10 cellular contexts compared by ENCODE assay signal in genomic region chr19:15304140-15304705, GRCh38. TPM values are rescaled to one million over a fixed set of nuclear protein-coding genes. Genes with fewer than 3 reads are reported as not detected.
DNase-seq lines count a peak whose midpoint lies in the region; ATAC-seq lines count a peak whose summit lies in the region.
"Had no signal": no experiment of that assay in that cellular context is flagged by ENCODE, and none has a peak within 500 bp of the region (broad histone marks: within the 10 kb centered on the region; RNA-seq: fewer than 3 reads in every experiment).

No MANE protein-coding gene starts in this region.

- H3K27ac ChIP-seq in right cardiac atrium (ENCODE audit: low read length) = no peak overlapping the region

- peaks cover 63% of the 10 kb centered on the region for H3K4me1 Mint-ChIP-seq in activated CD8-positive, alpha-beta T cell treated with anti-CD3 and anti-CD28 coated beads, Interleukin-2, amount 10 ng/mL, durations not matched to agents 7 days and 5 days (ENCODE audit: low read depth)
- peaks cover 93% of the 10 kb centered on the region for H3K4me1 Mint-ChIP-seq in stimulated activated naive CD8-positive, alpha-beta T cell treated with anti-CD3 and anti-CD28 coated beads, Interleukin-15, amount 100 ng/mL, for 72 hours

- no peak overlapping the region for H3K4me3 ChIP-seq in right cardiac atrium (ENCODE audit: low read length)

- peaks cover 26% of the 10 kb centered on the region for H3K4me1 ChIP-seq in right cardiac atrium (ENCODE audit: control insufficient read depth, insufficient read depth, low read length)

- WGBS in right cardiac atrium = 46% methylated on average over 10 of the region's 10 CpGs

- no peaks in the 10 kb centered on the region for H3K9me3 Mint-ChIP-seq in activated CD8-positive, alpha-beta T cell treated with anti-CD3 and anti-CD28 coated beads, Interleukin-2, amount 10 ng/mL, durations not matched to agents 7 days and 5 days (ENCODE audit: insufficient read depth)
- no peaks in the 10 kb centered on the region for H3K9me3 Mint-ChIP-seq in stimulated activated naive CD8-positive, alpha-beta T cell treated with anti-CD3 and anti-CD28 coated beads, Interleukin-15, amount 100 ng/mL, for 72 hours

- no peaks in the 10 kb centered on the region for H3K27me3 Mint-ChIP-seq in activated CD8-positive, alpha-beta T cell treated with anti-CD3 and anti-CD28 coated beads, Interleukin-2, amount 10 ng/mL, durations not matched to agents 7 days and 5 days (ENCODE audit: low read depth)
- no peaks in the 10 kb centered on the region for H3K27me3 Mint-ChIP-seq in stimulated activated naive CD8-positive, alpha-beta T cell treated with anti-CD3 and anti-CD28 coated beads, Interleukin-15, amount 100 ng/mL, for 72 hours

- POLR2A ChIA-PET in activated CD8-positive, alpha-beta T cell treated with anti-CD3 and anti-CD28 coated beads, Interleukin-2, amount 10 ng/mL, durations not matched to agents 7 days and 5 days (lab: Charles Lee) = interaction anchor here (1.2 kb wide), 1 partner anchor 13 kb away, joined by 4 read pairs; no protein-coding TSS in a partner anchor

- H3K4me3 Mint-ChIP-seq in activated CD8-positive, alpha-beta T cell treated with anti-CD3 and anti-CD28 coated beads, Interleukin-2, amount 10 ng/mL, durations not matched to agents 7 days and 5 days = no peak overlapping the region
- H3K4me3 Mint-ChIP-seq in stimulated activated naive CD8-positive, alpha-beta T cell treated with anti-CD3 and anti-CD28 coated beads, Interleukin-15, amount 100 ng/mL, for 72 hours = peak overlapping the region; percentile 54 to 58

- ATAC-seq in activated CD8-positive, alpha-beta T cell treated with anti-CD3 and anti-CD28 coated beads, Interleukin-2, amount 10 ng/mL, durations not matched to agents 7 days and 5 days = no peak
- ATAC-seq in right cardiac atrium = peak; percentile 57 to 71
- ATAC-seq in stimulated activated naive CD8-positive, alpha-beta T cell treated with anti-CD3 and anti-CD28 coated beads, Interleukin-15, amount 100 ng/mL, for 72 hours = peak; percentile 31

- no peaks in the 10 kb centered on the region for H3K9me3 ChIP-seq in right cardiac atrium (ENCODE audit: control insufficient read depth, low read length)

- peaks cover 4% of the 10 kb centered on the region for H3K36me3 Mint-ChIP-seq in activated CD8-positive, alpha-beta T cell treated with anti-CD3 and anti-CD28 coated beads, Interleukin-2, amount 10 ng/mL, durations not matched to agents 7 days and 5 days (ENCODE audit: low read depth)

- CTCF ChIA-PET in activated CD8-positive, alpha-beta T cell treated with anti-CD3 and anti-CD28 coated beads, Interleukin-2, amount 10 ng/mL, durations not matched to agents 7 days and 5 days (lab: Charles Lee) = interaction anchor here (1.4 to 2.4 kb wide), 2 partner anchors 17 to 20 kb away, joined by 4 to 5 read pairs; no protein-coding TSS in a partner anchor

- intact Hi-C loops in right cardiac atrium (cut with DNase I) = no loop called here

- H3K27me3 ChIP-seq in right cardiac atrium (ENCODE audit: control insufficient read depth, insufficient read depth) = no peaks in the 10 kb centered on the region

- H3K27ac Mint-ChIP-seq in activated CD8-positive, alpha-beta T cell treated with anti-CD3 and anti-CD28 coated beads, Interleukin-2, amount 10 ng/mL, durations not matched to agents 7 days and 5 days = peak overlapping the region; percentile 6
- H3K27ac Mint-ChIP-seq in stimulated activated naive CD8-positive, alpha-beta T cell treated with anti-CD3 and anti-CD28 coated beads, Interleukin-15, amount 100 ng/mL, for 72 hours = peak overlapping the region; percentile 86 to 89

- DNase-seq in activated CD4-positive, alpha-beta T cell treated with anti-CD3 and anti-CD28 coated beads, Interleukin-2, amount 50 U/mL, for 48 hours = peak; percentile 38 to 59
- no peak for DNase-seq in activated CD4-positive, alpha-beta T cell treated with anti-CD3 and anti-CD28 coated beads for 4 hours
- DNase-seq in activated CD8-positive, alpha-beta T cell treated with anti-CD3 and anti-CD28 coated beads, Interleukin-2, amount 10 ng/mL, durations not matched to agents 7 days and 5 days = no peak
- peak in 1 of 3 donors; percentile 58 for DNase-seq in right cardiac atrium
- peak in 1 of 2 donors; percentile 32 for DNase-seq in stimulated activated naive CD8-positive, alpha-beta T cell treated with anti-CD3 and anti-CD28 coated beads, Interleukin-15, amount 100 ng/mL, for 72 hours
- DNase-seq in DMS153 (lab: John Stamatoyannopoulos, UW) = no peak
- no peak for DNase-seq in activated CD8-positive, alpha-beta memory T cell treated with anti-CD3 and anti-CD28 coated beads, Interleukin-2, amount 50 U/mL, for 4 hours
- no peak for DNase-seq in NCI-H2227 treated with DMSO at 0.1 percent for 48 hours (lab: John Stamatoyannopoulos, UW)
- DNase-seq: NCI-H526 treated with DMSO at 0.1 percent for 48 hours, occipital lobe had no signal

RNA-seq across cellular contexts. Expression of gene BRD4, which starts 28.1 kb away (rescaled TPM):
- 100 to 1,000 TPM; 102 to 108 TPM for total RNA-seq in activated CD8-positive, alpha-beta T cell treated with anti-CD3 and anti-CD28 coated beads, Interleukin-2, amount 10 ng/mL, durations not matched to agents 7 days and 5 days
- total RNA-seq in right cardiac atrium = 10 to 100 TPM; 51.1 to 62.8 (median 59.2) TPM
- 29.6 TPM for polyA plus RNA-seq in right cardiac atrium

Comparison
In these comparisons a context has a peak if more than half of its experiments do, and no peak if none do; other contexts are left out.
1. DNase-seq: peak in activated CD4-positive, alpha-beta T cell treated with anti-CD3 and anti-CD28 coated beads, Interleukin-2, amount 50 U/mL, for 48 hours (2 of 2); none in activated CD4-positive, alpha-beta T cell treated with anti-CD3 and anti-CD28 coated beads for 4 hours (0 of 2), activated CD8-positive, alpha-beta T cell treated with anti-CD3 and anti-CD28 coated beads, Interleukin-2, amount 10 ng/mL, durations not matched to agents 7 days and 5 days (single experiment), DMS153 (single experiment), activated CD8-positive, alpha-beta memory T cell treated with anti-CD3 and anti-CD28 coated beads, Interleukin-2, amount 50 U/mL, for 4 hours (single experiment) and NCI-H2227 treated with DMSO at 0.1 percent for 48 hours (single experiment).